Comparison of ENCODE assay signal across 8 cellular contexts in genomic region chr3:126982125-126982521, GRCh38. TPM values are rescaled to one million over a fixed set of nuclear protein-coding genes. Genes with fewer than 3 reads are reported as not detected.
DNase-seq lines count a peak whose midpoint lies in the region; ATAC-seq and TF ChIP-seq lines count a peak whose summit lies in the region.

No MANE protein-coding gene starts in this region.

- H3K4me3 Mint-ChIP-seq in Caco-2 (ENCODE audit: unreplicated experiment) (peak overlapping the region; percentile 68), IgD-negative memory B cell (peak overlapping the region; percentile 88 to 98 (median 94))

- H3K4me1 Mint-ChIP-seq in Caco-2 (ENCODE audit: low read depth, unreplicated experiment) (peaks cover 7% of the 10 kb centered on the region), IgD-negative memory B cell (peaks cover 5 to 16% (median 10%) of the 10 kb centered on the region in 3 donors)

- H3K9ac ChIP-seq in skeletal muscle tissue (ENCODE audit: low read depth in 1 of 3, low read length in 3 of 3), result peak overlapping the region in 2 of 3 donors; percentile 23 to 71

- POLR2A ChIA-PET in Caco-2 (lab: Charles Lee), result no interaction called here

- intact Hi-C loops in Caco-2 (cut with micrococcal nuclease; ENCODE audit: unreplicated experiment), result loop anchor here (1.0 to 5.0 kb wide), 3 partner anchors 130 to 303 kb away; no protein-coding TSS in a partner anchor

- H3K27me3 Mint-ChIP-seq in Caco-2 (ENCODE audit: insufficient read depth, unreplicated experiment), result no peaks in the 10 kb centered on the region
- H3K27me3 Mint-ChIP-seq in IgD-negative memory B cell, result peaks cover 26% of the 10 kb centered on the region

- no peaks in the 10 kb centered on the region for H3K27me3 ChIP-seq in Caco-2 (replicated peaks; ENCODE audit: control insufficient read depth, insufficient read depth, low read length)
- peaks cover 0 to 3% (median 0%) of the 10 kb centered on the region in 3 donors for H3K27me3 ChIP-seq in skeletal muscle tissue (ENCODE audit: control insufficient read depth in 3 of 3, insufficient read depth in 3 of 3, low read length in 3 of 3)

- H3K4me1 ChIP-seq in Caco-2 (peaks cover 16% of the 10 kb centered on the region; the same call in 1 of the 2 replicates), skeletal muscle tissue (ENCODE audit: control insufficient read depth in 3 of 3, insufficient read depth in 3 of 3, low read length in 3 of 3) (peaks cover 24 to 29% (median 25%) of the 10 kb centered on the region in 3 donors)

- no peaks in the 10 kb centered on the region for H3K9me3 ChIP-seq in Caco-2
- H3K9me3 ChIP-seq in skeletal muscle tissue (ENCODE audit: control insufficient read depth in 3 of 3, low read length in 3 of 3), result no peaks in the 10 kb centered on the region

- H3K27ac Mint-ChIP-seq in Caco-2 (ENCODE audit: unreplicated experiment), result no peak overlapping the region
- peak overlapping the region; percentile 96 to 100 (median 99) for H3K27ac Mint-ChIP-seq in IgD-negative memory B cell

- TF ChIP-seq CTCF in Caco-2 (IDR thresholded peaks at IDR 0.05; ENCODE audit: insufficient read depth in 1 of 2, low read depth in 1 of 2, low read length in 1 of 2, severe bottlenecking in 1 of 2, unreplicated experiment in 1 of 2), result no peak

- H3K9me3 Mint-ChIP-seq in Caco-2 (ENCODE audit: unreplicated experiment) (no peaks in the 10 kb centered on the region), IgD-negative memory B cell (no peaks in the 10 kb centered on the region)

- H3K36me3 ChIP-seq in Caco-2 (ENCODE audit: control insufficient read depth, insufficient read depth, low read length) (no peaks in the 10 kb centered on the region), skeletal muscle tissue (ENCODE audit: control insufficient read depth in 3 of 3, insufficient read depth in 3 of 3, low read length in 3 of 3) (no peaks in the 10 kb centered on the region)

- DNase-seq in Caco-2 (no peak), glomerular visceral epithelial cell (ENCODE audit: extremely low spot score) (peak; percentile 38), NCI-H2107 treated with DMSO at 0.1 percent for 48 hours (lab: John Stamatoyannopoulos, UW; ENCODE audit: unreplicated experiment) (no peak), NCI-H345 treated with DMSO at 0.1 percent for 48 hours (lab: John Stamatoyannopoulos, UW; ENCODE audit: unreplicated experiment) (no peak)
- peak; percentile 14 for DNase-seq in activated CD8-positive, alpha-beta memory T cell treated with anti-CD3 and anti-CD28 coated beads, Interleukin-2, amount 50 U/mL, for 1 hour (ENCODE audit: extremely low read depth)

- CTCF ChIA-PET in Caco-2 (lab: Charles Lee), result interaction anchor here (0.7 to 4.1 kb wide), 9 partner anchors 11 to 1853 kb away, joined by 3 to 18 read pairs (median 4); no protein-coding TSS in a partner anchor

- H3K36me3 Mint-ChIP-seq in Caco-2 (ENCODE audit: insufficient read depth, unreplicated experiment) (peaks cover 10% of the 10 kb centered on the region), IgD-negative memory B cell (no peaks in the 10 kb centered on the region)

- ATAC-seq in GM21390 (IDR thresholded peaks at IDR 0.05; ENCODE audit: unreplicated experiment), result peak; percentile 22

- H3K4me3 ChIP-seq in Caco-2 (ENCODE audit: low read depth, low read length) (peak overlapping the region; percentile 88), skeletal muscle tissue (ENCODE audit: low read length in 3 of 3) (peak overlapping the region; percentile 35 to 68 (median 58))

- BruUV-seq in Caco-2 (replicated peaks; lab: Mats Ljungman, UMichigan), result TSS peak; percentile 64

- no peak overlapping the region for H3K27ac ChIP-seq in skeletal muscle tissue (ENCODE audit: low read depth, low read length)

RNA-seq across cellular contexts. Expression of gene PLXNA1, which starts 0.8 kb away (rescaled TPM):
- total RNA-seq in Caco-2 (2022) (92.4 and 95.1 TPM in 2 replicates), skeletal muscle tissue (17.7 TPM)
- polyA plus RNA-seq in IgD-negative memory B cell, result 0.13 TPM

Comparison
In these comparisons a context has a peak if more than half of its experiments do, and no peak if none do; other contexts are left out.
1. DNase-seq: peak in activated CD8-positive, alpha-beta memory T cell treated with anti-CD3 and anti-CD28 coated beads, Interleukin-2, amount 50 U/mL, for 1 hour (single experiment) and glomerular visceral epithelial cell (single experiment); none in Caco-2 (0 of 2), NCI-H2107 treated with DMSO at 0.1 percent for 48 hours (single experiment) and NCI-H345 treated with DMSO at 0.1 percent for 48 hours (single experiment).